8 cellular contexts compared by ENCODE assay signal in genomic region chr4:102345795-102346100, GRCh38. TPM values are rescaled to one million over a fixed set of nuclear protein-coding genes. Genes with fewer than 3 reads are reported as not detected.
DNase-seq lines count a peak whose midpoint lies in the region; ATAC-seq and TF ChIP-seq lines count a peak whose summit lies in the region.

No MANE protein-coding gene starts in this region.

- peak overlapping the region; percentile 42 for H3K4me3 ChIP-seq in Caco-2 (ENCODE audit: low read depth, low read length)
- H3K4me3 ChIP-seq in NT2/D1 (ENCODE audit: insufficient read length, low read depth): no peak overlapping the region
- H3K4me3 ChIP-seq in effector memory CD4-positive, alpha-beta T cell (ENCODE audit: insufficient read depth, low read depth, low read length, poor library complexity, severe bottlenecking): peak overlapping the region; percentile 79
- peak overlapping the region; percentile 77 for H3K4me3 ChIP-seq in neural cell (ENCODE audit: low read length)

- no peaks in the 10 kb centered on the region for H3K36me3 Mint-ChIP-seq in Caco-2 (ENCODE audit: insufficient read depth, unreplicated experiment)

- TF ChIP-seq EP300 in neural cell (conservative IDR thresholded peaks at IDR 0.05; ENCODE audit: poor library complexity, severe bottlenecking): no peak

- H3K4me2 ChIP-seq in neural cell (ENCODE audit: low read length): no peak overlapping the region

- H3K4me1 ChIP-seq in Caco-2: peaks cover 13% of the 10 kb centered on the region; the same call in 1 of the 2 replicates
- H3K4me1 ChIP-seq in NT2/D1 (ENCODE audit: insufficient read depth, insufficient read length): no peaks in the 10 kb centered on the region
- peaks cover 7% of the 10 kb centered on the region for H3K4me1 ChIP-seq in effector memory CD4-positive, alpha-beta T cell (ENCODE audit: control insufficient read depth, insufficient read depth, low read length, poor library complexity, severe bottlenecking)

- TF ChIP-seq CTCF in Caco-2 (IDR thresholded peaks at IDR 0.05; ENCODE audit: insufficient read depth in 1 of 2, low read depth in 1 of 2, low read length in 1 of 2, severe bottlenecking in 1 of 2, unreplicated experiment in 1 of 2): no peak
- TF ChIP-seq CTCF in neural cell (IDR thresholded peaks at IDR 0.05; ENCODE audit: poor library complexity, severe bottlenecking): peak; percentile 0

- H3K27me3 Mint-ChIP-seq in Caco-2 (ENCODE audit: insufficient read depth, unreplicated experiment): peaks cover 7% of the 10 kb centered on the region

- no peaks in the 10 kb centered on the region for H3K79me2 ChIP-seq in neural cell (replicated peaks; ENCODE audit: insufficient read depth, low read length)

- H3K9ac ChIP-seq in NT2/D1 (ENCODE audit: insufficient read length, low read depth) (peak overlapping the region; percentile 32), neural cell (ENCODE audit: low read length) (no peak overlapping the region)

- no peaks in the 10 kb centered on the region for H3K9me2 ChIP-seq in neural cell (ENCODE audit: insufficient read depth, low read length)

- peaks cover 5% of the 10 kb centered on the region for H3K4me1 Mint-ChIP-seq in Caco-2 (ENCODE audit: low read depth, unreplicated experiment)

- no peaks in the 10 kb centered on the region for H3K9me3 ChIP-seq in Caco-2
- H3K9me3 ChIP-seq in NT2/D1 (ENCODE audit: insufficient read depth, low read length): no peaks in the 10 kb centered on the region
- H3K9me3 ChIP-seq in effector memory CD4-positive, alpha-beta T cell (ENCODE audit: control insufficient read depth, low read length): no peaks in the 10 kb centered on the region
- no peaks in the 10 kb centered on the region for H3K9me3 ChIP-seq in neural cell (ENCODE audit: low read length)

- CTCF ChIA-PET in Caco-2 (lab: Charles Lee): interaction anchor here (0.6 to 2.3 kb wide), 3 partner anchors 11 to 85 kb away, joined by 3 to 13 read pairs (median 3); no protein-coding TSS in a partner anchor

- intact Hi-C loops in Caco-2 (cut with micrococcal nuclease; ENCODE audit: unreplicated experiment): loop anchor here (1.0 to 10.0 kb wide), 6 partner anchors 37 to 749 kb away; partner anchors contain the start of genes BDH2, NFKB1 and SLC9B1

- H3K36me3 ChIP-seq in Caco-2 (ENCODE audit: control insufficient read depth, insufficient read depth, low read length) (no peaks in the 10 kb centered on the region), NT2/D1 (ENCODE audit: insufficient read depth, insufficient read length, low read length) (no peaks in the 10 kb centered on the region), neural cell (ENCODE audit: insufficient read depth, low read length) (no peaks in the 10 kb centered on the region)
- no peaks in the 10 kb centered on the region for H3K36me3 ChIP-seq in effector memory CD4-positive, alpha-beta T cell (ENCODE audit: control insufficient read depth, insufficient read depth, low read length)

- BruUV-seq in Caco-2 (replicated peaks; lab: Mats Ljungman, UMichigan): no TSS peak

- H3F3A ChIP-seq in neural cell (ENCODE audit: insufficient read depth, low read length, poor library complexity, severe bottlenecking): no peaks in the 10 kb centered on the region

- no peak for DNase-seq in Caco-2
- no peak for DNase-seq in NT2/D1 (ENCODE audit: low read depth, low spot score)
- DNase-seq in effector memory CD4-positive, alpha-beta T cell: no peak
- no peak for DNase-seq in OCI-M2 (lab: John Stamatoyannopoulos, UW; ENCODE audit: unreplicated experiment)
- no peak for DNase-seq in NCI-H526 treated with DMSO at 0.1 percent for 48 hours (lab: John Stamatoyannopoulos, UW)
- DNase-seq in glomerular visceral epithelial cell (ENCODE audit: extremely low spot score): no peak

- H2AFZ ChIP-seq in neural cell (ENCODE audit: low read depth, low read length): no peak overlapping the region

- no peaks in the 10 kb centered on the region for H3K9me3 Mint-ChIP-seq in Caco-2 (ENCODE audit: unreplicated experiment)

- no peak for TF ChIP-seq RAD21 in neural cell (conservative IDR thresholded peaks at IDR 0.05)

- POLR2A ChIA-PET in Caco-2 (lab: Charles Lee): no interaction called here

- no peak overlapping the region for H3K27ac Mint-ChIP-seq in Caco-2 (ENCODE audit: unreplicated experiment)

- H3K27ac ChIP-seq in effector memory CD4-positive, alpha-beta T cell (ENCODE audit: insufficient read depth, low read length, poor library complexity, severe bottlenecking): peak overlapping the region; percentile 96
- no peak overlapping the region for H3K27ac ChIP-seq in neural cell (ENCODE audit: low read length)

- ATAC-seq in GM21367 (IDR thresholded peaks at IDR 0.05; ENCODE audit: unreplicated experiment): no peak

- H3K4me3 Mint-ChIP-seq in Caco-2 (ENCODE audit: unreplicated experiment): peak overlapping the region; percentile 81

- H3K27me3 ChIP-seq in Caco-2 (replicated peaks; ENCODE audit: control insufficient read depth, insufficient read depth, low read length): no peaks in the 10 kb centered on the region; the same call in 1 of the 2 replicates
- H3K27me3 ChIP-seq in NT2/D1 (ENCODE audit: insufficient read depth, insufficient read length): peaks cover 30% of the 10 kb centered on the region
- H3K27me3 ChIP-seq in effector memory CD4-positive, alpha-beta T cell (replicated peaks; ENCODE audit: control insufficient read depth, insufficient read depth, low read length, poor library complexity, severe bottlenecking): no peaks in the 10 kb centered on the region
- H3K27me3 ChIP-seq in neural cell (ENCODE audit: insufficient read depth, low read depth, low read length): peaks cover 38% of the 10 kb centered on the region

- no peaks in the 10 kb centered on the region for H4K20me1 ChIP-seq in neural cell (ENCODE audit: insufficient read depth)

TF ChIP-seq in neural cell, 6 proteins besides CTCF, POLR2A, EP300 and RAD21:
- no peak for TF ChIP-seq POLR2AphosphoS5 (IDR thresholded peaks at IDR 0.05)
- TF ChIP-seq MXI1 (conservative IDR thresholded peaks at IDR 0.05; ENCODE audit: poor library complexity, severe bottlenecking): no peak
- TF ChIP-seq SMC3 (conservative IDR thresholded peaks at IDR 0.05; ENCODE audit: poor library complexity): no peak
- TF ChIP-seq TAF1 (IDR thresholded peaks at IDR 0.05; ENCODE audit: low read depth): no peak
- TF ChIP-seq EZH2 (IDR thresholded peaks at IDR 0.05; ENCODE audit: borderline replicate concordance, insufficient read depth, low read length, poor library complexity, severe bottlenecking): no peak
- TF ChIP-seq, protein P1, sequence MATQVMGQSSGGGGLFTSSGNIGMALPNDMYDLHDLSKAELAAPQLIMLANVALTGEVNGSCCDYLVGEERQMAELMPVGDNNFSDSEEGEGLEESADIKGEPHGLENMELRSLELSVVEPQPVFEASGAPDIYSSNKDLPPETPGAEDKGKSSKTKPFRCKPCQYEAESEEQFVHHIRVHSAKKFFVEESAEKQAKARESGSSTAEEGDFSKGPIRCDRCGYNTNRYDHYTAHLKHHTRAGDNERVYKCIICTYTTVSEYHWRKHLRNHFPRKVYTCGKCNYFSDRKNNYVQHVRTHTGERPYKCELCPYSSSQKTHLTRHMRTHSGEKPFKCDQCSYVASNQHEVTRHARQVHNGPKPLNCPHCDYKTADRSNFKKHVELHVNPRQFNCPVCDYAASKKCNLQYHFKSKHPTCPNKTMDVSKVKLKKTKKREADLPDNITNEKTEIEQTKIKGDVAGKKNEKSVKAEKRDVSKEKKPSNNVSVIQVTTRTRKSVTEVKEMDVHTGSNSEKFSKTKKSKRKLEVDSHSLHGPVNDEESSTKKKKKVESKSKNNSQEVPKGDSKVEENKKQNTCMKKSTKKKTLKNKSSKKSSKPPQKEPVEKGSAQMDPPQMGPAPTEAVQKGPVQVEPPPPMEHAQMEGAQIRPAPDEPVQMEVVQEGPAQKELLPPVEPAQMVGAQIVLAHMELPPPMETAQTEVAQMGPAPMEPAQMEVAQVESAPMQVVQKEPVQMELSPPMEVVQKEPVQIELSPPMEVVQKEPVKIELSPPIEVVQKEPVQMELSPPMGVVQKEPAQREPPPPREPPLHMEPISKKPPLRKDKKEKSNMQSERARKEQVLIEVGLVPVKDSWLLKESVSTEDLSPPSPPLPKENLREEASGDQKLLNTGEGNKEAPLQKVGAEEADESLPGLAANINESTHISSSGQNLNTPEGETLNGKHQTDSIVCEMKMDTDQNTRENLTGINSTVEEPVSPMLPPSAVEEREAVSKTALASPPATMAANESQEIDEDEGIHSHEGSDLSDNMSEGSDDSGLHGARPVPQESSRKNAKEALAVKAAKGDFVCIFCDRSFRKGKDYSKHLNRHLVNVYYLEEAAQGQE (IDR thresholded peaks at IDR 0.05; ENCODE audit: borderline replicate concordance): no peak

RNA-seq across cellular contexts. Expression of gene SLC39A8, which starts 0.5 kb away (rescaled TPM):
- total RNA-seq in Caco-2 (2022): 14.1 and 15.5 TPM in 2 replicates
- polyA plus RNA-seq in neural cell: 0.53 TPM in 1 of 2 replicates, not detected in the other
- 0.81 and 0.97 TPM in 2 replicates for polyA minus RNA-seq in neural cell
